Comparison of ENCODE assay signal across 1 cellular context in the genomic region with DNA sequence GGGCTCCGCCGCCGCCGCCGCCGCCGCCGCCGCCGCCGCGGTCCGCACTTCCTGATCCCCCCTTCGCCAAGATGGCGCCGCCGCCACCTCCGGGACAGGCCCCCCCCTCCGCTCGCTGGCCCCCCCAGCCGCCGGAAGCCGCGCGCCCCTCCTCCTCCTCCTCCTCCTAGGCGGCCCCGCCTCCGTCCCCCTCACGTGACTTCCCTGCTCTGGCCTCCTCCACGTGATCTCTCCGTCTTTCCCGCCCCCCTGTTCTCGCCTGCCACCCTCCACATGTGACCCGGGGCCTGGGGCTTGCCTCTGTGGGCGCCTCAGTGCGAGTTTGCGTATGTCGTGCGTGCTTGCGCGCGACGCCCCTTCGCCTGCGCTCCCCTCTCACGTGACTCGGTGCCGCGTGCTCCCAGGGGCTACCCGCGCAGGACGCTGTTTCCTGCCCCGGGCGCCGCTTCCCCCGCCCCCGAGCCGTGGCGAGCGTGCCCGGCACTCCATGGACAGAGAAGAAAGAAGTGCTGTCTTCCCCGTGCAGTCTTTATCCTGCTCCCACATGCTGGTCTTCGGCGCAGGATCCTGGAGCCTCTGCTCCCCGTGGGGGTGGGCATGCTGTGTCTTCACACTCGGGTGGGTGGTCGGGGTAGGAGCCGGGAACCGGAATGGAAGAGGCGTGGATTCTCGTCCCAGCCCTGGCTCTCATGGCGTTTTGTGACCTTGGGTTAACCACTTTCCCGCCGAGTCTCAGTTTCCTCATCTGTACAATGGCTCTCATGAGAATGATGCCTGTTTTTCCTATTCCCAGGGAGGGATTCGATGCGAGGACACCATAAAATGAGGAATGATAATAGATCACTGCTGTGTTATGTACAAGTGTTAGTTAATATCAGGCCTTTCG.
TF ChIP-seq lines count a peak whose summit lies in the region.

A gene (minus strand): TSS at position 53 of the 886 bp plus-strand sequence. CDS start 109 bp downstream, outside the sequence.

TF ChIP-seq in K562, 482 proteins besides CTCF, POLR2A, EP300 and RAD21 (continued from another document and continues in another):
- TF ChIP-seq, protein P1, sequence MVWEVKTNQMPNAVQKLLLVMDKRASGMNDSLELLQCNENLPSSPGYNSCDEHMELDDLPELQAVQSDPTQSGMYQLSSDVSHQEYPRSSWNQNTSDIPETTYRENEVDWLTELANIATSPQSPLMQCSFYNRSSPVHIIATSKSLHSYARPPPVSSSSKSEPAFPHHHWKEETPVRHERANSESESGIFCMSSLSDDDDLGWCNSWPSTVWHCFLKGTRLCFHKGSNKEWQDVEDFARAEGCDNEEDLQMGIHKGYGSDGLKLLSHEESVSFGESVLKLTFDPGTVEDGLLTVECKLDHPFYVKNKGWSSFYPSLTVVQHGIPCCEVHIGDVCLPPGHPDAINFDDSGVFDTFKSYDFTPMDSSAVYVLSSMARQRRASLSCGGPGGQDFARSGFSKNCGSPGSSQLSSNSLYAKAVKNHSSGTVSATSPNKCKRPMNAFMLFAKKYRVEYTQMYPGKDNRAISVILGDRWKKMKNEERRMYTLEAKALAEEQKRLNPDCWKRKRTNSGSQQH (CRISPR knock-in tag; IDR thresholded peaks at IDR 0.05), result 0 out of 2 replicates have a peak, but pooled peaks have one; percentile 2
- TF ChIP-seq FOS (IDR thresholded peaks at IDR 0.05; ENCODE audit: extremely low read depth, insufficient read length) (peak; percentile 78), ZNF785 (CRISPR knock-in tag; IDR thresholded peaks at IDR 0.05) (no peak), MAZ (CRISPR knock-in tag; conservative IDR thresholded peaks at IDR 0.05 in 1 of 2, IDR thresholded peaks at IDR 0.05 in 1 of 2) (peak; percentile 15 to 98; a peak in 2 of 4 replicates), GABPA (tag; conservative IDR thresholded peaks at IDR 0.05; ENCODE audit: low read depth) (peak; percentile 94), BRD4 (IDR thresholded peaks at IDR 0.05) (no peak), POLR2B (IDR thresholded peaks at IDR 0.05; ENCODE audit: low read depth, partially characterized antibody) (peak; percentile 41), CBX2 (IDR thresholded peaks at IDR 0.05; ENCODE audit: insufficient read depth, low read length, poor library complexity, severe bottlenecking) (no peak), CHD2 (IDR thresholded peaks at IDR 0.05; ENCODE audit: low read depth, low read length) (peak; percentile 35; the same call in 1 of the 2 replicates), LEF1 (IDR thresholded peaks at IDR 0.05) (peak; percentile 85), CREB1 (IDR thresholded peaks at IDR 0.05) (peak; percentile 91), CREB1 (CRISPR knock-in tag; IDR thresholded peaks at IDR 0.05) (peak; percentile 90), NR3C1 (CRISPR knock-in tag; IDR thresholded peaks at IDR 0.05) (no peak), ZC3H11A (IDR thresholded peaks at IDR 0.05; ENCODE audit: low read depth, low read length) (no peak), ZNF253 (CRISPR knock-in tag; conservative IDR thresholded peaks at IDR 0.05) (no peak), ZNF75A (CRISPR knock-in tag; IDR thresholded peaks at IDR 0.05) (no peak), PYGO2 (tag; IDR thresholded peaks at IDR 0.05) (no peak), CTBP1 (IDR thresholded peaks at IDR 0.05; ENCODE audit: borderline replicate concordance) (peak; percentile 75), FOXM1 (IDR thresholded peaks at IDR 0.05; ENCODE audit: low read depth) (peak; percentile 27; the same call in 1 of the 2 replicates), FOXM1 (CRISPR knock-in tag; IDR thresholded peaks at IDR 0.05; ENCODE audit: low read depth) (peak; percentile 90), ZFP36 (IDR thresholded peaks at IDR 0.05; ENCODE audit: low read depth, low read length, partially characterized antibody) (peak; percentile 41), NEUROD1 (IDR thresholded peaks at IDR 0.05; ENCODE audit: borderline replicate concordance, low read depth, low read length, partially characterized antibody) (no peak), TRIM24 (IDR thresholded peaks at IDR 0.05) (peak in 1 of 2 experiments; percentile 66; a peak in 1 of 4 replicates), HMG20B (CRISPR knock-in tag; IDR thresholded peaks at IDR 0.05) (no peak), HCFC1 (IDR thresholded peaks at IDR 0.05; ENCODE audit: low read depth, low read length) (peak; percentile 89), HSF4 (CRISPR knock-in tag; IDR thresholded peaks at IDR 0.05; ENCODE audit: borderline replicate concordance) (no peak), ETS2 (tag; IDR thresholded peaks at IDR 0.05; ENCODE audit: borderline replicate concordance, poor library complexity, severe bottlenecking) (no peak), CBX8 (IDR thresholded peaks at IDR 0.05; ENCODE audit: borderline replicate concordance, extremely low read depth, low read depth, low read length, poor library complexity, severe bottlenecking) (no peak), TARDBP (IDR thresholded peaks at IDR 0.05) (peak; percentile 58; the same call in 1 of the 2 replicates), ILK (tag; IDR thresholded peaks at IDR 0.05; ENCODE audit: borderline replicate concordance, low read depth) (no peak), ZNF589 (CRISPR knock-in tag; IDR thresholded peaks at IDR 0.05; ENCODE audit: low read depth) (peak; percentile 41)
- TF ChIP-seq, protein P2, sequence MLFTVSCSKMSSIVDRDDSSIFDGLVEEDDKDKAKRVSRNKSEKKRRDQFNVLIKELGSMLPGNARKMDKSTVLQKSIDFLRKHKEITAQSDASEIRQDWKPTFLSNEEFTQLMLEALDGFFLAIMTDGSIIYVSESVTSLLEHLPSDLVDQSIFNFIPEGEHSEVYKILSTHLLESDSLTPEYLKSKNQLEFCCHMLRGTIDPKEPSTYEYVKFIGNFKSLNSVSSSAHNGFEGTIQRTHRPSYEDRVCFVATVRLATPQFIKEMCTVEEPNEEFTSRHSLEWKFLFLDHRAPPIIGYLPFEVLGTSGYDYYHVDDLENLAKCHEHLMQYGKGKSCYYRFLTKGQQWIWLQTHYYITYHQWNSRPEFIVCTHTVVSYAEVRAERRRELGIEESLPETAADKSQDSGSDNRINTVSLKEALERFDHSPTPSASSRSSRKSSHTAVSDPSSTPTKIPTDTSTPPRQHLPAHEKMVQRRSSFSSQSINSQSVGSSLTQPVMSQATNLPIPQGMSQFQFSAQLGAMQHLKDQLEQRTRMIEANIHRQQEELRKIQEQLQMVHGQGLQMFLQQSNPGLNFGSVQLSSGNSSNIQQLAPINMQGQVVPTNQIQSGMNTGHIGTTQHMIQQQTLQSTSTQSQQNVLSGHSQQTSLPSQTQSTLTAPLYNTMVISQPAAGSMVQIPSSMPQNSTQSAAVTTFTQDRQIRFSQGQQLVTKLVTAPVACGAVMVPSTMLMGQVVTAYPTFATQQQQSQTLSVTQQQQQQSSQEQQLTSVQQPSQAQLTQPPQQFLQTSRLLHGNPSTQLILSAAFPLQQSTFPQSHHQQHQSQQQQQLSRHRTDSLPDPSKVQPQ (CRISPR knock-in tag; IDR thresholded peaks at IDR 0.05; ENCODE audit: borderline replicate concordance), result peak; percentile 73; the same call in 1 of the 2 replicates
- TF ChIP-seq, protein P3, sequence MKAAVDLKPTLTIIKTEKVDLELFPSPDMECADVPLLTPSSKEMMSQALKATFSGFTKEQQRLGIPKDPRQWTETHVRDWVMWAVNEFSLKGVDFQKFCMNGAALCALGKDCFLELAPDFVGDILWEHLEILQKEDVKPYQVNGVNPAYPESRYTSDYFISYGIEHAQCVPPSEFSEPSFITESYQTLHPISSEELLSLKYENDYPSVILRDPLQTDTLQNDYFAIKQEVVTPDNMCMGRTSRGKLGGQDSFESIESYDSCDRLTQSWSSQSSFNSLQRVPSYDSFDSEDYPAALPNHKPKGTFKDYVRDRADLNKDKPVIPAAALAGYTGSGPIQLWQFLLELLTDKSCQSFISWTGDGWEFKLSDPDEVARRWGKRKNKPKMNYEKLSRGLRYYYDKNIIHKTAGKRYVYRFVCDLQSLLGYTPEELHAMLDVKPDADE (conservative IDR thresholded peaks at IDR 0.05; ENCODE audit: control insufficient read depth, low read depth, low read length), result peak; percentile 88
- TF ChIP-seq, protein P4, sequence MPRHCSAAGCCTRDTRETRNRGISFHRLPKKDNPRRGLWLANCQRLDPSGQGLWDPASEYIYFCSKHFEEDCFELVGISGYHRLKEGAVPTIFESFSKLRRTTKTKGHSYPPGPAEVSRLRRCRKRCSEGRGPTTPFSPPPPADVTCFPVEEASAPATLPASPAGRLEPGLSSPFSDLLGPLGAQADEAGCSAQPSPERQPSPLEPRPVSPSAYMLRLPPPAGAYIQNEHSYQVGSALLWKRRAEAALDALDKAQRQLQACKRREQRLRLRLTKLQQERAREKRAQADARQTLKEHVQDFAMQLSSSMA (CRISPR knock-in tag; IDR thresholded peaks at IDR 0.05), result peak; percentile 75; the same call in 1 of the 2 replicates
- TF ChIP-seq, protein P5, sequence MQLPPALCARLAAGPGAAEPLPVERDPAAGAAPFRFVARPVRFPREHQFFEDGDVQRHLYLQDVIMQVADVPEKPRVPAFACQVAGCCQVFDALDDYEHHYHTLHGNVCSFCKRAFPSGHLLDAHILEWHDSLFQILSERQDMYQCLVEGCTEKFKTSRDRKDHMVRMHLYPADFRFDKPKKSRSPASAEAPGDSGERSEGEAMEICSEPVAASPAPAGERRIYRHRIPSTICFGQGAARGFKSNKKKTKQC (CRISPR knock-in tag; IDR thresholded peaks at IDR 0.05), result peak; percentile 98
- TF ChIP-seq, protein P6, sequence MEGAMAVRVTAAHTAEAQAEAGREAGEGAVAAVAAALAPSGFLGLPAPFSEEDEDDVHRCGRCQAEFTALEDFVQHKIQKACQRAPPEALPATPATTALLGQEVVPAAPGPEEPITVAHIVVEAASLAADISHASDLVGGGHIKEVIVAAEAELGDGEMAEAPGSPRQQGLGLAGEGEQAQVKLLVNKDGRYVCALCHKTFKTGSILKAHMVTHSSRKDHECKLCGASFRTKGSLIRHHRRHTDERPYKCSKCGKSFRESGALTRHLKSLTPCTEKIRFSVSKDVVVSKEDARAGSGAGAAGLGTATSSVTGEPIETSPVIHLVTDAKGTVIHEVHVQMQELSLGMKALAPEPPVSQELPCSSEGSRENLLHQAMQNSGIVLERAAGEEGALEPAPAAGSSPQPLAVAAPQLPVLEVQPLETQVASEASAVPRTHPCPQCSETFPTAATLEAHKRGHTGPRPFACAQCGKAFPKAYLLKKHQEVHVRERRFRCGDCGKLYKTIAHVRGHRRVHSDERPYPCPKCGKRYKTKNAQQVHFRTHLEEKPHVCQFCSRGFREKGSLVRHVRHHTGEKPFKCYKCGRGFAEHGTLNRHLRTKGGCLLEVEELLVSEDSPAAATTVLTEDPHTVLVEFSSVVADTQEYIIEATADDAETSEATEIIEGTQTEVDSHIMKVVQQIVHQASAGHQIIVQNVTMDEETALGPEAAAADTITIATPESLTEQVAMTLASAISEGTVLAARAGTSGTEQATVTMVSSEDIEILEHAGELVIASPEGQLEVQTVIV (CRISPR knock-in tag; IDR thresholded peaks at IDR 0.05; ENCODE audit: borderline replicate concordance), result no peak
- TF ChIP-seq, protein P7, sequence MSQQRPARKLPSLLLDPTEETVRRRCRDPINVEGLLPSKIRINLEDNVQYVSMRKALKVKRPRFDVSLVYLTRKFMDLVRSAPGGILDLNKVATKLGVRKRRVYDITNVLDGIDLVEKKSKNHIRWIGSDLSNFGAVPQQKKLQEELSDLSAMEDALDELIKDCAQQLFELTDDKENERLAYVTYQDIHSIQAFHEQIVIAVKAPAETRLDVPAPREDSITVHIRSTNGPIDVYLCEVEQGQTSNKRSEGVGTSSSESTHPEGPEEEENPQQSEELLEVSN (IDR thresholded peaks at IDR 0.05; ENCODE audit: borderline replicate concordance in 1 of 2, extremely low read depth in 1 of 2, insufficient read depth in 1 of 2, insufficient read length in 1 of 2, low read depth in 1 of 2, low read length in 1 of 2, poor library complexity in 1 of 2, severe bottlenecking in 1 of 2), result peak; percentile 98 to 99
- TF ChIP-seq, protein P8, sequence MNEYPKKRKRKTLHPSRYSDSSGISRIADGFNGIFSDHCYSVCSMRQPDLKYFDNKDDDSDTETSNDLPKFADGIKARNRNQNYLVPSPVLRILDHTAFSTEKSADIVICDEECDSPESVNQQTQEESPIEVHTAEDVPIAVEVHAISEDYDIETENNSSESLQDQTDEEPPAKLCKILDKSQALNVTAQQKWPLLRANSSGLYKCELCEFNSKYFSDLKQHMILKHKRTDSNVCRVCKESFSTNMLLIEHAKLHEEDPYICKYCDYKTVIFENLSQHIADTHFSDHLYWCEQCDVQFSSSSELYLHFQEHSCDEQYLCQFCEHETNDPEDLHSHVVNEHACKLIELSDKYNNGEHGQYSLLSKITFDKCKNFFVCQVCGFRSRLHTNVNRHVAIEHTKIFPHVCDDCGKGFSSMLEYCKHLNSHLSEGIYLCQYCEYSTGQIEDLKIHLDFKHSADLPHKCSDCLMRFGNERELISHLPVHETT (CRISPR knock-in tag; conservative IDR thresholded peaks at IDR 0.05 in 1 of 2, IDR thresholded peaks at IDR 0.05 in 1 of 2), result peak in 1 of 2 experiments; percentile 94; a peak in 2 of 4 replicates
- TF ChIP-seq, protein P9, sequence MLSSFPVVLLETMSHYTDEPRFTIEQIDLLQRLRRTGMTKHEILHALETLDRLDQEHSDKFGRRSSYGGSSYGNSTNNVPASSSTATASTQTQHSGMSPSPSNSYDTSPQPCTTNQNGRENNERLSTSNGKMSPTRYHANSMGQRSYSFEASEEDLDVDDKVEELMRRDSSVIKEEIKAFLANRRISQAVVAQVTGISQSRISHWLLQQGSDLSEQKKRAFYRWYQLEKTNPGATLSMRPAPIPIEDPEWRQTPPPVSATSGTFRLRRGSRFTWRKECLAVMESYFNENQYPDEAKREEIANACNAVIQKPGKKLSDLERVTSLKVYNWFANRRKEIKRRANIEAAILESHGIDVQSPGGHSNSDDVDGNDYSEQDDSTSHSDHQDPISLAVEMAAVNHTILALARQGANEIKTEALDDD (IDR thresholded peaks at IDR 0.05), result no peak
- TF ChIP-seq, protein P10, sequence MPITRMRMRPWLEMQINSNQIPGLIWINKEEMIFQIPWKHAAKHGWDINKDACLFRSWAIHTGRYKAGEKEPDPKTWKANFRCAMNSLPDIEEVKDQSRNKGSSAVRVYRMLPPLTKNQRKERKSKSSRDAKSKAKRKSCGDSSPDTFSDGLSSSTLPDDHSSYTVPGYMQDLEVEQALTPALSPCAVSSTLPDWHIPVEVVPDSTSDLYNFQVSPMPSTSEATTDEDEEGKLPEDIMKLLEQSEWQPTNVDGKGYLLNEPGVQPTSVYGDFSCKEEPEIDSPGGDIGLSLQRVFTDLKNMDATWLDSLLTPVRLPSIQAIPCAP (CRISPR knock-in tag; IDR thresholded peaks at IDR 0.05; ENCODE audit: borderline replicate concordance), result peak; percentile 88; the same call in 1 of the 2 replicates
- TF ChIP-seq, protein P11, sequence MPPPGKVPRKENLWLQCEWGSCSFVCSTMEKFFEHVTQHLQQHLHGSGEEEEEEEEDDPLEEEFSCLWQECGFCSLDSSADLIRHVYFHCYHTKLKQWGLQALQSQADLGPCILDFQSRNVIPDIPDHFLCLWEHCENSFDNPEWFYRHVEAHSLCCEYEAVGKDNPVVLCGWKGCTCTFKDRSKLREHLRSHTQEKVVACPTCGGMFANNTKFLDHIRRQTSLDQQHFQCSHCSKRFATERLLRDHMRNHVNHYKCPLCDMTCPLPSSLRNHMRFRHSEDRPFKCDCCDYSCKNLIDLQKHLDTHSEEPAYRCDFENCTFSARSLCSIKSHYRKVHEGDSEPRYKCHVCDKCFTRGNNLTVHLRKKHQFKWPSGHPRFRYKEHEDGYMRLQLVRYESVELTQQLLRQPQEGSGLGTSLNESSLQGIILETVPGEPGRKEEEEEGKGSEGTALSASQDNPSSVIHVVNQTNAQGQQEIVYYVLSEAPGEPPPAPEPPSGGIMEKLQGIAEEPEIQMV (tag; conservative IDR thresholded peaks at IDR 0.05; ENCODE audit: low read depth), result no peak
